ENCODE assay signal across 8 cellular contexts in genomic region chr1:33080885-33081553, GRCh38. TPM values are rescaled to one million over a fixed set of nuclear protein-coding genes. Genes with fewer than 3 reads are reported as not detected.
DNase-seq lines count a peak whose midpoint lies in the region; ATAC-seq and TF ChIP-seq lines count a peak whose summit lies in the region.

Gene AZIN2, plus strand, starts transcription at chr1:33081153. Its CDS starts 1,097 bp downstream, at chr1:33082250.

- peak within 1 kb of the TSS; percentile 76 to 93 (median 83) for H3K4me3 ChIP-seq in fibroblast of lung (replicated peaks in 1 of 4; ENCODE audit: control extremely low read depth in 1 of 4, insufficient read depth in 1 of 4, low read depth in 3 of 4, low read length in 4 of 4)

- DNase-seq in DMS153 treated with DMSO at 0.1 percent for 48 hours (lab: John Stamatoyannopoulos, UW; ENCODE audit: unreplicated experiment) (peak; percentile 87), KBM-7 (peak; percentile 88), fibroblast of lung (ENCODE audit: low read depth in 2 of 2) (peak; percentile 92 to 94), naive B cell (peak; percentile 94)
- DNase-seq in activated T-helper 1 cell treated with anti-CD3 and anti-CD28 coated beads, Interleukin-2, amount 50 U/mL, for 16 hours (ENCODE audit: low read depth in 1 of 2, low spot score in 1 of 2), result peak; percentile 94 to 96
- DNase-seq in stimulated activated CD8-positive, alpha-beta memory T cell treated with anti-CD3 and anti-CD28 coated beads, Interleukin-7, amount 100 ng/mL, for 48 hours (ENCODE audit: extremely low read depth in 1 of 2, low read depth in 1 of 2), result peak; percentile 90 to 95

- peaks cover 16 to 56% (median 26%) of the 10 kb centered on the region in 3 donors for H3K27me3 Mint-ChIP-seq in naive B cell

- no peaks in the 10 kb centered on the region for H4K20me1 ChIP-seq in fibroblast of lung (ENCODE audit: control insufficient read depth, extremely low read depth, insufficient read depth, low read length)

- peak within 1 kb of the TSS in 4 of 6 donors; percentile 34 to 95 (median 46) for H3K27ac Mint-ChIP-seq in naive B cell

- H3K9ac ChIP-seq in fibroblast of lung (ENCODE audit: insufficient read depth, low read length), result peak within 1 kb of the TSS; percentile 74

- peak within 1 kb of the TSS; percentile 66 for H3K27ac ChIP-seq in fibroblast of lung (ENCODE audit: insufficient read depth, low read length)

- TF ChIP-seq CTCF in fibroblast of lung (conservative IDR thresholded peaks at IDR 0.05 in 1 of 2, IDR thresholded peaks at IDR 0.05 in 1 of 2; ENCODE audit: low read depth in 1 of 2, low read length in 2 of 2), result no peak

- no peaks in the 10 kb centered on the region for H3K36me3 ChIP-seq in fibroblast of lung (ENCODE audit: control insufficient read depth, insufficient read depth, low read length)

- peak within 1 kb of the TSS; percentile 99 for H2AFZ ChIP-seq in fibroblast of lung (ENCODE audit: low read length)

- no peaks in the 10 kb centered on the region for H3K27me3 ChIP-seq in fibroblast of lung (ENCODE audit: control insufficient read depth, insufficient read depth, low read length)

- H3K9me3 ChIP-seq in fibroblast of lung (ENCODE audit: control insufficient read depth, insufficient read depth, low read depth, low read length), result no peaks in the 10 kb centered on the region

- H3K4me1 ChIP-seq in fibroblast of lung (ENCODE audit: control insufficient read depth, extremely low read depth, insufficient read depth, low read length), result no peaks in the 10 kb centered on the region

- peak within 1 kb of the TSS; percentile 99 for H3K4me2 ChIP-seq in fibroblast of lung (ENCODE audit: extremely low read depth, insufficient read depth, low read length)

- no peaks in the 10 kb centered on the region for H3K79me2 ChIP-seq in fibroblast of lung (ENCODE audit: control insufficient read depth, insufficient read depth, low read length)

- H3K4me1 Mint-ChIP-seq in naive B cell, result peaks cover 13 to 24% (median 20%) of the 10 kb centered on the region in 3 donors

- peak; percentile 99 for ATAC-seq in GM21723 (IDR thresholded peaks at IDR 0.05; ENCODE audit: unreplicated experiment)
- ATAC-seq in naive B cell (ENCODE audit: low read depth in 2 of 2), result peak; percentile 100

- H3K36me3 Mint-ChIP-seq in naive B cell, result no peaks in the 10 kb centered on the region

- in situ Hi-C loops in KBM-7 (cut with MboI; ENCODE audit: low pct_unique_long_range_greater_than_20kb, low sequenced_read_pairs), result no loop called here

- no peaks in the 10 kb centered on the region for H3K9me3 Mint-ChIP-seq in naive B cell

- peak within 1 kb of the TSS; percentile 78 to 90 (median 87) for H3K4me3 Mint-ChIP-seq in naive B cell

TF ChIP-seq in PFSK-1, 5 proteins besides CTCF, POLR2A, EP300 and RAD21:
- no peak for TF ChIP-seq TAF1 (IDR thresholded peaks at IDR 0.05; ENCODE audit: borderline replicate concordance, insufficient read depth, low read length)
- no peak for TF ChIP-seq REST (IDR thresholded peaks at IDR 0.05; ENCODE audit: insufficient read depth in 1 of 2, low read depth in 2 of 2, low read length in 2 of 2)
- peak; percentile 71 for TF ChIP-seq POLR2AphosphoS5 (IDR thresholded peaks at IDR 0.05; ENCODE audit: low read depth, low read length)

RNA-seq across cellular contexts. Expression of gene AZIN2, which starts in this region (rescaled TPM):
- polyA plus RNA-seq in PFSK-1 (2012; ENCODE audit: insufficient read length, low read depth), result 9.3 TPM
- 4.4 and 9.1 TPM in 2 replicates for total RNA-seq in fibroblast of lung
- 2.1 and 3.2 TPM in 2 replicates for polyA plus RNA-seq in fibroblast of lung
- polyA plus RNA-seq in fibroblast of lung (2012), result 2.6 and 3.0 TPM in 2 replicates
- polyA minus RNA-seq in fibroblast of lung (ENCODE audit: low replicate concordance), result 0.85 and 7.5 TPM in 2 replicates
- polyA plus RNA-seq in naive B cell (ENCODE audit: low read depth in 6 of 6), result 1 to 10 TPM in 1 of 6 donors, under 1 TPM in 4, not detected in 1; 0.05 to 1.9 (median 0.33) TPM

Comparison
In these comparisons a context has a peak if more than half of its experiments do, and no peak if none do; other contexts are left out.
1. Peak in every context shown above with its lines: DNase-seq, ATAC-seq, H3K4me3 ChIP-seq and H3K27ac ChIP-seq.